ENCODE assay signal across 21 cellular contexts in genomic region chr10:132240581-132240980, GRCh38. TPM values are rescaled to one million over a fixed set of nuclear protein-coding genes. Genes with fewer than 3 reads are reported as not detected.
DNase-seq lines count a peak whose midpoint lies in the region; ATAC-seq and TF ChIP-seq lines count a peak whose summit lies in the region.
"Had no signal": no experiment of that assay in that cellular context is flagged by ENCODE, and none has a peak within 500 bp of the region (broad histone marks: within the 10 kb centered on the region; RNA-seq: fewer than 3 reads in every experiment).

No MANE protein-coding gene starts in this region.

- no peaks in the 10 kb centered on the region for H3K36me3 ChIP-seq in neuronal stem cell (replicated peaks in 1 of 2; ENCODE audit: control insufficient read depth in 2 of 2, insufficient read depth in 2 of 2, low read length in 2 of 2)
- H3K36me3 ChIP-seq: BE2C had no signal

- H2AK5ac ChIP-seq in neuronal stem cell (ENCODE audit: low read depth, low read length): peak overlapping the region; percentile 95

- CTCF ChIA-PET in activated CD4-positive, alpha-beta memory T cell treated with anti-CD3 and anti-CD28 coated beads for 36 hours (lab: Charles Lee): no interaction called here

- H3K36me3 Mint-ChIP-seq in nephron (ENCODE audit: low read depth): no peaks in the 10 kb centered on the region
- H3K36me3 Mint-ChIP-seq in activated CD4-positive, alpha-beta memory T cell treated with anti-CD3 and anti-CD28 coated beads for 36 hours: no peaks in the 10 kb centered on the region
- H3K36me3 Mint-ChIP-seq: CD4-positive, alpha-beta memory T cell had no signal

- H3K4ac ChIP-seq in neuronal stem cell (ENCODE audit: low read length): no peak overlapping the region

- peaks cover 12 to 44% of the 10 kb centered on the region in 2 donors for H3K4me1 ChIP-seq in neuronal stem cell (ENCODE audit: control insufficient read depth in 2 of 2, insufficient read depth in 1 of 2, low read depth in 1 of 2, low read length in 2 of 2)
- H3K4me1 ChIP-seq: A549, BE2C had no signal

- intact Hi-C loops in activated CD4-positive, alpha-beta memory T cell treated with anti-CD3 and anti-CD28 coated beads for 36 hours (cut with micrococcal nuclease): no loop called here

- H3K18ac ChIP-seq in neuronal stem cell (ENCODE audit: low read length): peak overlapping the region; percentile 77

- no peak overlapping the region for H3K9ac ChIP-seq in neuronal stem cell (ENCODE audit: low read depth, low read length, poor library complexity)

- no CpG with 5 or more reads among the region's 16 CpGs for WGBS in neuronal stem cell (ENCODE audit: extremely low coverage in 2 of 2, insufficient read length in 2 of 2, insufficient replicate concordance in 1 of 2), 2 donors

- peak overlapping the region; percentile 98 for H2BK15ac ChIP-seq in neuronal stem cell (ENCODE audit: low read length)

- peak overlapping the region; percentile 3 for H4K91ac ChIP-seq in neuronal stem cell (ENCODE audit: low read depth, low read length, poor library complexity)

- no peak overlapping the region for H3K27ac Mint-ChIP-seq in stimulated activated naive CD8-positive, alpha-beta T cell treated with anti-CD3 and anti-CD28 coated beads, Interleukin-15, amount 100 ng/mL, for 72 hours
- peak overlapping the region in 2 of 3 experiments; percentile 7 to 62 for H3K27ac Mint-ChIP-seq in nephron
- H3K27ac Mint-ChIP-seq in activated CD4-positive, alpha-beta memory T cell treated with anti-CD3 and anti-CD28 coated beads for 36 hours: no peak overlapping the region
- H3K27ac Mint-ChIP-seq: CD4-positive, alpha-beta memory T cell; GM23338 had no signal

- no peaks in the 10 kb centered on the region for H3K27me3 ChIP-seq in neuronal stem cell (ENCODE audit: control insufficient read depth in 3 of 3, insufficient read depth in 3 of 3, low read depth in 1 of 3, low read length in 3 of 3)
- H3K27me3 ChIP-seq: BE2C had no signal

- no peak overlapping the region for H3K4me3 Mint-ChIP-seq in stimulated activated naive CD8-positive, alpha-beta T cell treated with anti-CD3 and anti-CD28 coated beads, Interleukin-15, amount 100 ng/mL, for 72 hours
- no peak overlapping the region for H3K4me3 Mint-ChIP-seq in nephron
- no peak overlapping the region for H3K4me3 Mint-ChIP-seq in activated CD4-positive, alpha-beta memory T cell treated with anti-CD3 and anti-CD28 coated beads for 36 hours
- H3K4me3 Mint-ChIP-seq: CD4-positive, alpha-beta memory T cell; GM23338; H9 had no signal

- H3K4me3 ChIP-seq in neuronal stem cell (ENCODE audit: low read length in 2 of 2): no peak overlapping the region
- H3K4me3 ChIP-seq: A549, GM23338 had no signal

- no peak overlapping the region for H2BK120ac ChIP-seq in neuronal stem cell (ENCODE audit: low read depth, low read length)

- H3K79me1 ChIP-seq in neuronal stem cell (ENCODE audit: low read depth, low read length): peaks cover 4% of the 10 kb centered on the region

- no peak for DNase-seq in stimulated activated naive CD8-positive, alpha-beta T cell treated with anti-CD3 and anti-CD28 coated beads, Interleukin-15, amount 100 ng/mL, for 72 hours
- DNase-seq in stimulated activated naive CD8-positive, alpha-beta T cell treated with anti-CD3 and anti-CD28 coated beads, Interleukin-15, Interleukin-2, amounts not matched to agents 100 U/mL and 50 U/mL, for 24 hours: no peak
- DNase-seq in neuronal stem cell (ENCODE audit: low spot score): no peak
- no peak for DNase-seq in kidney tubule cell (ENCODE audit: low spot score)
- no peak for DNase-seq in activated CD4-positive, alpha-beta memory T cell treated with anti-CD3 and anti-CD28 coated beads for 36 hours
- DNase-seq: 8988T; ACHN; AML-193; BE2C; C1 segment of cervical spinal cord; Calu3; CD4-positive, alpha-beta memory T cell; COR-L47; DMS53; DMS79 treated with DMSO at 0.1 percent for 48 hours; GF-D8; H9 had no signal

- POLR2A ChIA-PET in activated CD4-positive, alpha-beta memory T cell treated with anti-CD3 and anti-CD28 coated beads for 36 hours (lab: Charles Lee): no interaction called here

- ATAC-seq in stimulated activated naive CD8-positive, alpha-beta T cell treated with anti-CD3 and anti-CD28 coated beads, Interleukin-15, amount 100 ng/mL, for 72 hours: peak; percentile 38
- no peak for ATAC-seq in stimulated activated naive CD8-positive, alpha-beta T cell treated with anti-CD3 and anti-CD28 coated beads, Interleukin-15, Interleukin-2, amounts not matched to agents 100 U/mL and 50 U/mL, for 24 hours
- ATAC-seq: A549, GM23338, HCT116 had no signal

- H4K8ac ChIP-seq in neuronal stem cell (ENCODE audit: low read depth, low read length): peak overlapping the region; percentile 31

- no peak for TF ChIP-seq CTCF in nephron (IDR thresholded peaks at IDR 0.05; ENCODE audit: unreplicated experiment in 3 of 3)

- H2BK12ac ChIP-seq in neuronal stem cell (ENCODE audit: low read length): no peak overlapping the region

- H3K4me1 Mint-ChIP-seq in stimulated activated naive CD8-positive, alpha-beta T cell treated with anti-CD3 and anti-CD28 coated beads, Interleukin-15, amount 100 ng/mL, for 72 hours: no peaks in the 10 kb centered on the region
- H3K4me1 Mint-ChIP-seq in nephron: peaks cover 35% of the 10 kb centered on the region
- no peaks in the 10 kb centered on the region for H3K4me1 Mint-ChIP-seq in activated CD4-positive, alpha-beta memory T cell treated with anti-CD3 and anti-CD28 coated beads for 36 hours (ENCODE audit: low read depth)

- no peaks in the 10 kb centered on the region for H3K27me3 Mint-ChIP-seq in stimulated activated naive CD8-positive, alpha-beta T cell treated with anti-CD3 and anti-CD28 coated beads, Interleukin-15, amount 100 ng/mL, for 72 hours
- H3K27me3 Mint-ChIP-seq in nephron (ENCODE audit: low read depth): peaks cover 4% of the 10 kb centered on the region
- H3K27me3 Mint-ChIP-seq in activated CD4-positive, alpha-beta memory T cell treated with anti-CD3 and anti-CD28 coated beads for 36 hours: no peaks in the 10 kb centered on the region
- H3K27me3 Mint-ChIP-seq: CD4-positive, alpha-beta memory T cell had no signal

- peak overlapping the region; percentile 14 for H3K14ac ChIP-seq in neuronal stem cell (ENCODE audit: low read length)

- no peak overlapping the region for H3K4me2 ChIP-seq in neuronal stem cell (ENCODE audit: insufficient read depth, low read length, poor library complexity, severe bottlenecking)
- H3K4me2 ChIP-seq: A549, GM23338 had no signal

- H3K9me3 Mint-ChIP-seq in stimulated activated naive CD8-positive, alpha-beta T cell treated with anti-CD3 and anti-CD28 coated beads, Interleukin-15, amount 100 ng/mL, for 72 hours: no peaks in the 10 kb centered on the region
- H3K9me3 Mint-ChIP-seq in nephron: no peaks in the 10 kb centered on the region
- H3K9me3 Mint-ChIP-seq in activated CD4-positive, alpha-beta memory T cell treated with anti-CD3 and anti-CD28 coated beads for 36 hours: no peaks in the 10 kb centered on the region
- H3K9me3 Mint-ChIP-seq: CD4-positive, alpha-beta memory T cell; GM23338; H9 had no signal

- no peak overlapping the region for H2AFZ ChIP-seq in neuronal stem cell (ENCODE audit: low read length)
- H2AFZ ChIP-seq: GM23338 had no signal

- H2BK5ac ChIP-seq in neuronal stem cell (ENCODE audit: low read length): peak overlapping the region; percentile 69

- H3K9me3 ChIP-seq in neuronal stem cell (replicated peaks in 1 of 2; ENCODE audit: control insufficient read depth in 2 of 2, insufficient read depth in 1 of 2, low read depth in 1 of 2, low read length in 2 of 2): no peaks in the 10 kb centered on the region
- H3K9me3 ChIP-seq: A549, BE2C had no signal

- H3K27ac ChIP-seq in neuronal stem cell (replicated peaks; ENCODE audit: low read length): no peak overlapping the region
- H3K27ac ChIP-seq: A549 had no signal

- peak overlapping the region; percentile 73 for H3K23ac ChIP-seq in neuronal stem cell (ENCODE audit: low read depth, low read length, poor library complexity)

RNA-seq across cellular contexts. Expression of gene DPYSL4, which starts 53.8 kb away (rescaled TPM):
- 27.1 TPM for polyA plus RNA-seq in neuronal stem cell (2013, experiment 1 of 2)
- 25.4 TPM for polyA plus RNA-seq in neuronal stem cell (2013, experiment 2 of 2)
- total RNA-seq in activated CD4-positive, alpha-beta memory T cell treated with anti-CD3 and anti-CD28 coated beads for 36 hours: 1 to 10 TPM; 7.0 to 7.2 TPM
- total RNA-seq: Calu3 had no signal

Comparison
In these comparisons a context has a peak if more than half of its experiments do, and no peak if none do; other contexts are left out.
1. H3K27ac Mint-ChIP-seq: peak in nephron (2 of 3); none in stimulated activated naive CD8-positive, alpha-beta T cell treated with anti-CD3 and anti-CD28 coated beads, Interleukin-15, amount 100 ng/mL, for 72 hours (0 of 2) and activated CD4-positive, alpha-beta memory T cell treated with anti-CD3 and anti-CD28 coated beads for 36 hours (single experiment).